In genomic region chr1:45526135-45526644, GRCh38 we compare ENCODE assay signal across 21 cellular contexts. TPM values are rescaled to one million over a fixed set of nuclear protein-coding genes. Genes with fewer than 3 reads are reported as not detected.
A peak's percentile ranks its signal among the peaks of the same experiment; 100 is the strongest.
DNase-seq lines count a peak whose midpoint lies in the region; ATAC-seq and TF ChIP-seq lines count a peak whose summit lies in the region.
"Had no signal": no experiment of that assay in that cellular context is flagged by ENCODE, and none has a peak within 500 bp of the region (broad histone marks: within the 10 kb centered on the region; RNA-seq: fewer than 3 reads in every experiment).

No MANE protein-coding gene starts in this region.

- H3K9me3 ChIP-seq in Caco-2, result no peaks in the 10 kb centered on the region; the same call in 1 of the 2 replicates
- no peaks in the 10 kb centered on the region for H3K9me3 ChIP-seq in right lobe of liver
- no peaks in the 10 kb centered on the region for H3K9me3 ChIP-seq in colonic mucosa
- H3K9me3 ChIP-seq in GM23248 (ENCODE audit: low read depth), result no peaks in the 10 kb centered on the region
- H3K9me3 ChIP-seq: SJSA1 had no signal

- intact Hi-C loops in Caco-2 (cut with micrococcal nuclease; ENCODE audit: unreplicated experiment) (no loop called here), right lobe of liver (cut with DNase I) (no loop called here), colonic mucosa (cut with DNase I) (no loop called here)

- no peak overlapping the region for H3K27ac Mint-ChIP-seq in Caco-2 (ENCODE audit: unreplicated experiment)
- H3K27ac Mint-ChIP-seq: progenitor cell of endocrine pancreas; stimulated activated naive B cell treated with anti-CD40 and anti-IgM and Interleukin-4, amounts not matched to agents 10 μg/mL and 1 μg/mL and 100 μg/mL, for 72 hours; T-helper 17 cell had no signal

- ATAC-seq in right lobe of liver, result peak in 3 of 4 donors; percentile 20 to 34 (median 27)
- ATAC-seq: HCT116; stimulated activated naive B cell treated with anti-CD40 and anti-IgM and Interleukin-4, amounts not matched to agents 10 μg/mL and 1 μg/mL and 100 μg/mL, for 72 hours; T-helper 17 cell had no signal

- POLR2A ChIA-PET in Caco-2 (lab: Charles Lee), result no interaction called here

- CTCF ChIA-PET in Caco-2 (lab: Charles Lee), result interaction anchor here (0.6 kb wide), 1 partner anchor 187 kb away, joined by 5 read pairs; no protein-coding TSS in a partner anchor

- in situ Hi-C loops in GM23248 (cut with MboI), result no loop called here

- TF ChIP-seq POLR2A in right lobe of liver (IDR thresholded peaks at IDR 0.05), result no peak

- no TSS peak for BruUV-seq in Caco-2 (replicated peaks; lab: Mats Ljungman, UMichigan)

- H3K36me3 Mint-ChIP-seq in Caco-2 (ENCODE audit: insufficient read depth, unreplicated experiment), result peaks cover 21% of the 10 kb centered on the region
- H3K36me3 Mint-ChIP-seq: mesothelial cell of epicardium had no signal

- H3K4me1 ChIP-seq in Caco-2 (peaks cover 25% of the 10 kb centered on the region), right lobe of liver (peaks cover 0 to 16% (median 4%) of the 10 kb centered on the region in 4 donors), colonic mucosa (peaks cover 6% of the 10 kb centered on the region), GM23248 (ENCODE audit: insufficient read depth) (peaks cover 9% of the 10 kb centered on the region)

- H3K9ac ChIP-seq in colonic mucosa (ENCODE audit: low read depth in 2 of 2, low read length in 2 of 2) (no peak overlapping the region), GM23248 (no peak overlapping the region)

- TF ChIP-seq CTCF in Caco-2 (IDR thresholded peaks at IDR 0.05; ENCODE audit: insufficient read depth in 1 of 2, low read depth in 1 of 2, low read length in 1 of 2, severe bottlenecking in 1 of 2, unreplicated experiment in 1 of 2) (no peak), right lobe of liver (IDR thresholded peaks at IDR 0.05) (no peak), colonic mucosa (IDR thresholded peaks at IDR 0.05) (no peak)

- peaks cover 24% of the 10 kb centered on the region for H3K4me1 Mint-ChIP-seq in Caco-2 (ENCODE audit: low read depth, unreplicated experiment)

- no peaks in the 10 kb centered on the region for H3K9me3 Mint-ChIP-seq in Caco-2 (ENCODE audit: unreplicated experiment)
- H3K9me3 Mint-ChIP-seq: CD8-positive, alpha-beta memory T cell; mesothelial cell of epicardium; stimulated activated naive B cell treated with anti-CD40 and anti-IgM and Interleukin-4, amounts not matched to agents 10 μg/mL and 1 μg/mL and 100 μg/mL, for 72 hours had no signal

- H3K9me2 ChIP-seq in GM23248 (ENCODE audit: insufficient read depth), result no peaks in the 10 kb centered on the region

- H3K4me3 Mint-ChIP-seq in Caco-2 (ENCODE audit: unreplicated experiment), result no peak overlapping the region
- H3K4me3 Mint-ChIP-seq: mesothelial cell of epicardium; stimulated activated naive B cell treated with anti-CD40 and anti-IgM and Interleukin-4, amounts not matched to agents 10 μg/mL and 1 μg/mL and 100 μg/mL, for 72 hours; T-helper 17 cell had no signal

- H3K36me3 ChIP-seq in Caco-2 (ENCODE audit: control insufficient read depth, insufficient read depth, low read length) (no peaks in the 10 kb centered on the region), right lobe of liver (no peaks in the 10 kb centered on the region), colonic mucosa (no peaks in the 10 kb centered on the region), GM23248 (ENCODE audit: low read depth) (no peaks in the 10 kb centered on the region)
- H3K36me3 ChIP-seq: brain microvascular endothelial cell had no signal

- H3K4me2 ChIP-seq in GM23248 (ENCODE audit: unreplicated experiment), result no peak overlapping the region

- H3K27me3 Mint-ChIP-seq in Caco-2 (ENCODE audit: insufficient read depth, unreplicated experiment), result no peaks in the 10 kb centered on the region
- H3K27me3 Mint-ChIP-seq: progenitor cell of endocrine pancreas; stimulated activated naive B cell treated with anti-CD40 and anti-IgM and Interleukin-4, amounts not matched to agents 10 μg/mL and 1 μg/mL and 100 μg/mL, for 72 hours; T-helper 17 cell had no signal

- H2AFZ ChIP-seq in GM23248, result no peak overlapping the region

- no peaks in the 10 kb centered on the region for H4K20me1 ChIP-seq in GM23248 (ENCODE audit: insufficient read depth)

- no peak overlapping the region for H3K27ac ChIP-seq in right lobe of liver
- no peak overlapping the region for H3K27ac ChIP-seq in colonic mucosa
- no peak overlapping the region for H3K27ac ChIP-seq in GM23248
- H3K27ac ChIP-seq: brain microvascular endothelial cell, SJSA1 had no signal

- 0 out of 2 replicates have a peak, but pooled peaks cover 15% of the 10 kb centered on the region for H3F3A ChIP-seq in GM23248 (ENCODE audit: insufficient read depth)

- 100% methylated on average over 1 of the region's 1 CpG for WGBS in right lobe of liver (ENCODE audit: insufficient coverage, low coverage, low lambda C conversion rate, missing lambda C conversion rate)
- WGBS in GM23248 (ENCODE audit: low coverage in 1 of 2, low lambda C conversion rate in 2 of 2, missing lambda C conversion rate in 2 of 2), 2 experiments, result 83 to 100% methylated on average over 1 of the region's 1 CpG

- peak; percentile 65 to 71 for DNase-seq in Caco-2
- DNase-seq in NCI-H69 (lab: John Stamatoyannopoulos, UW), result peak; percentile 34
- DNase-seq in right lobe of liver, result peak in 1 of 3 donors; percentile 65
- no peak for DNase-seq in colonic mucosa
- DNase-seq in GM23248, result no peak
- DNase-seq in nucleus accumbens (lab: John Stamatoyannopoulos, UW), result no peak
- DNase-seq: activated CD8-positive, alpha-beta memory T cell treated with anti-CD3 and anti-CD28 coated beads, Interleukin-2, amount 50 U/mL, for 4 hours; activated gamma-delta T cell; brain microvascular endothelial cell; CD8-positive, alpha-beta memory T cell; KBM-7; NCI-H1694; NCI-H345; NK-92 treated with Interleukin-12 subunit alpha and Interleukin-12 subunit beta, amount 100 ng/mL, for 24 hours; stimulated activated CD4-positive, alpha-beta T cell treated with anti-CD3 and anti-CD28 coated beads, Interleukin-1b, Interleukin-23, amount 100 ng/mL, for 48 hours; stimulated activated naive B cell treated with anti-CD40 and anti-IgM and Interleukin-4, amounts not matched to agents 10 μg/mL and 1 μg/mL and 100 μg/mL, for 72 hours; T-helper 17 cell had no signal

- H3K4me3 ChIP-seq in Caco-2 (ENCODE audit: low read depth, low read length), result no peak overlapping the region
- H3K4me3 ChIP-seq in right lobe of liver, result no peak overlapping the region
- H3K4me3 ChIP-seq in colonic mucosa, result no peak overlapping the region
- no peak overlapping the region for H3K4me3 ChIP-seq in GM23248
- H3K4me3 ChIP-seq: SJSA1 had no signal

- H3K79me2 ChIP-seq in GM23248 (ENCODE audit: insufficient read depth), result peaks cover 4% of the 10 kb centered on the region

- H3K27me3 ChIP-seq in Caco-2 (replicated peaks; ENCODE audit: control insufficient read depth, insufficient read depth, low read length), result no peaks in the 10 kb centered on the region
- no peaks in the 10 kb centered on the region for H3K27me3 ChIP-seq in right lobe of liver
- H3K27me3 ChIP-seq in colonic mucosa, result no peaks in the 10 kb centered on the region
- H3K27me3 ChIP-seq in GM23248 (replicated peaks; ENCODE audit: insufficient read depth), result no peaks in the 10 kb centered on the region
- H3K27me3 ChIP-seq: brain microvascular endothelial cell, SJSA1 had no signal

RNA-seq across cellular contexts. Expression of gene PRDX1, which starts 4.5 kb away (rescaled TPM):
- total RNA-seq in Caco-2 (2022), result 637 and 684 TPM in 2 replicates
- 100 to 1,000 TPM; 315 to 672 (median 358) TPM for total RNA-seq in right lobe of liver
- total RNA-seq in colonic mucosa, result 100 to 1,000 TPM; 325 to 508 TPM
- 462 and 474 TPM in 2 replicates for total RNA-seq in GM23248 (2014; rRNA removed; shearing (Covaris generic))
- 759 and 775 TPM in 2 replicates for polyA plus RNA-seq in GM23248 (2016; fragmentation: Nextera tagmentation; extraction: Ambion mirVana)

RNA-seq across cellular contexts. Expression of gene AKR1A1, which starts 24.4 kb away (rescaled TPM):
- total RNA-seq in Caco-2 (2022), result 119 and 129 TPM in 2 replicates
- 100 to 1,000 TPM; 115 to 308 (median 220) TPM for total RNA-seq in right lobe of liver
- total RNA-seq in colonic mucosa, result 100 to 1,000 TPM; 203 to 263 TPM
- total RNA-seq in GM23248 (2014; rRNA removed; shearing (Covaris generic)), result 76.3 and 86.9 TPM in 2 replicates
- 106 and 108 TPM in 2 replicates for polyA plus RNA-seq in GM23248 (2016; fragmentation: Nextera tagmentation; extraction: Ambion mirVana)

RNA-seq across cellular contexts. Expression of gene MMACHC, which starts 26.1 kb away (rescaled TPM):
- total RNA-seq in Caco-2 (2022) (5.0 and 6.7 TPM in 2 replicates), right lobe of liver (10 to 100 TPM in 5 of 6 experiments, 1 to 10 TPM in 1; 7.7 to 38.5 (median 17.3) TPM), colonic mucosa (10 to 100 TPM in 1 of 2 donors, 1 to 10 TPM in 1; 5.9 to 23.6 TPM)
- total RNA-seq in GM23248 (2014; rRNA removed; shearing (Covaris generic)), result 2.8 and 12.9 TPM in 2 replicates
- polyA plus RNA-seq in GM23248 (2016; fragmentation: Nextera tagmentation; extraction: Ambion mirVana), result 4.4 and 4.5 TPM in 2 replicates

RNA-seq across cellular contexts. Expression of gene CCDC163, which starts 26.3 kb away (rescaled TPM):
- 2.8 and 3.0 TPM in 2 replicates for total RNA-seq in Caco-2 (2022)
- total RNA-seq in right lobe of liver, result 1 to 10 TPM in 2 of 6 experiments, under 1 TPM in 4; 0.31 to 1.3 (median 0.67) TPM
- 1 to 10 TPM in 1 of 2 donors, under 1 TPM in 1; 0.96 to 2.2 TPM for total RNA-seq in colonic mucosa
- total RNA-seq in GM23248 (2014; rRNA removed; shearing (Covaris generic)), result 0.76 and 1.4 TPM in 2 replicates
- 1.8 TPM in 2 replicates for polyA plus RNA-seq in GM23248 (2016; fragmentation: Nextera tagmentation; extraction: Ambion mirVana)

RNA-seq across cellular contexts. Expression of gene TESK2, which starts 35.2 kb away (rescaled TPM):
- total RNA-seq in Caco-2 (2022) (11.9 and 14.7 TPM in 2 replicates), right lobe of liver (1 to 10 TPM; 2.7 to 5.5 (median 4.3) TPM), colonic mucosa (10 to 100 TPM; 11.3 to 15.3 TPM)
- 1.1 and 1.3 TPM in 2 replicates for total RNA-seq in GM23248 (2014; rRNA removed; shearing (Covaris generic))
- 1.5 and 1.8 TPM in 2 replicates for polyA plus RNA-seq in GM23248 (2016; fragmentation: Nextera tagmentation; extraction: Ambion mirVana)

Comparison
In these comparisons a context has a peak if more than half of its experiments do, and no peak if none do; other contexts are left out.
1. DNase-seq: peak in Caco-2 (2 of 2) and NCI-H69 (single experiment); none in colonic mucosa (single experiment), GM23248 (single experiment) and nucleus accumbens (0 of 56).